Comparison of ENCODE assay signal across 17 cellular contexts in the genomic region with DNA sequence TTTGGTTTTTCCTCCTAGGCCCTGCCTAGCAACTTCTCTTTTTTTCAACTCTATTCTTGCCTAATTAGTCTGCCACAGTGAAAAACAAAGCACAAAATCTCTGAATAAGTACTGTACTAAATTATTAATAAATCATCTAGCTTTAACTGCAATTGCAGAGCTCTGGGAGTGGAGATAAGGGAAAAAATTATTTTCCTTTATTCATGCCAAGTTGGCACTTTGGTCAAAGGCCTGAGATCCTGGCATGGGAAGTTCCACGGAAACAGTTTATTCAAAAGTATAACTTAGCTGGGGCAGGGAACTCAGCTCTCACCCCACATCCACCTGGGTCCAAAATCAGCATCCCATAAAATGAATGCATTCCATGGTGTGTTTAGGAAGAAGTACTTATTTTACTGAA.
A peak's percentile ranks its signal among the peaks of the same experiment; 100 is the strongest.
DNase-seq lines count a peak whose midpoint lies in the region; ATAC-seq and TF ChIP-seq lines count a peak whose summit lies in the region.
"Had no signal": no experiment of that assay in that cellular context is flagged by ENCODE, and none has a peak within 500 bp of the region (broad histone marks: within the 10 kb centered on the region; RNA-seq: fewer than 3 reads in every experiment).

No MANE protein-coding gene starts in this region.

- peaks cover 40% of the 10 kb centered on the region for H3K4me1 ChIP-seq in body of pancreas
- peaks cover 5 to 26% (median 6%) of the 10 kb centered on the region in 3 donors for H3K4me1 ChIP-seq in gastroesophageal sphincter
- peaks cover 16 to 29% of the 10 kb centered on the region in 2 donors for H3K4me1 ChIP-seq in thoracic aorta (ENCODE audit: control insufficient read depth in 1 of 2, low read depth in 2 of 2)

- no peak for TF ChIP-seq POLR2A in body of pancreas (IDR thresholded peaks at IDR 0.05)
- TF ChIP-seq POLR2A in gastroesophageal sphincter (IDR thresholded peaks at IDR 0.05): no peak

- POLR2A ChIA-PET in activated CD4-positive, alpha-beta T cell treated with anti-CD3 and anti-CD28 coated beads, Interleukin-2, amount 10 ng/mL, durations not matched to agents 7 days and 5 days (lab: Charles Lee): no interaction called here

- H3K9me3 ChIP-seq in body of pancreas (no peaks in the 10 kb centered on the region), gastroesophageal sphincter (no peaks in the 10 kb centered on the region), thoracic aorta (no peaks in the 10 kb centered on the region)
- H3K9me3 ChIP-seq: MG63 had no signal

- no peak for DNase-seq in activated CD4-positive, alpha-beta T cell treated with anti-CD3 and anti-CD28 coated beads, Interleukin-2, amount 10 ng/mL, durations not matched to agents 7 days and 5 days
- no peak for DNase-seq in activated CD4-positive, alpha-beta T cell treated with anti-CD3 and anti-CD28 coated beads for 1 hour
- DNase-seq in body of pancreas: no peak
- DNase-seq in thoracic aorta (ENCODE audit: low spot score): no peak
- no peak for DNase-seq in H4 (ENCODE audit: low spot score)
- DNase-seq in hippocampal formation (lab: John Stamatoyannopoulos, UW): no peak
- DNase-seq in T-helper 9 cell: no peak
- DNase-seq: 8988T, COR-L47, H9, KG1, MG63, NCI-H1092 treated with DMSO at 0.1 percent for 48 hours, NCI-H187, NCI-H82 had no signal

- intact Hi-C loops in body of pancreas (cut with DNase I): no loop called here

- no peaks in the 10 kb centered on the region for H3K9me3 Mint-ChIP-seq in activated CD4-positive, alpha-beta T cell treated with anti-CD3 and anti-CD28 coated beads, Interleukin-2, amount 10 ng/mL, durations not matched to agents 7 days and 5 days
- H3K9me3 Mint-ChIP-seq: H9 had no signal

- 13% methylated on average over 1 of the region's 1 CpG for WGBS in body of pancreas, 2 donors
- 7 to 20% methylated on average over 1 of the region's 1 CpG for WGBS in gastroesophageal sphincter (ENCODE audit: low coverage in 1 of 2), 2 donors

- H3K27me3 Mint-ChIP-seq in activated CD4-positive, alpha-beta T cell treated with anti-CD3 and anti-CD28 coated beads, Interleukin-2, amount 10 ng/mL, durations not matched to agents 7 days and 5 days: no peaks in the 10 kb centered on the region

- H3K4me3 Mint-ChIP-seq in activated CD4-positive, alpha-beta T cell treated with anti-CD3 and anti-CD28 coated beads, Interleukin-2, amount 10 ng/mL, durations not matched to agents 7 days and 5 days: no peak overlapping the region
- H3K4me3 Mint-ChIP-seq: H9 had no signal

- H3K36me3 ChIP-seq in body of pancreas (replicated peaks in 1 of 2; ENCODE audit: insufficient read depth in 1 of 2, low read depth in 2 of 2) (no peaks in the 10 kb centered on the region), gastroesophageal sphincter (no peaks in the 10 kb centered on the region), thoracic aorta (no peaks in the 10 kb centered on the region)
- H3K36me3 ChIP-seq: MG63 had no signal

- TF ChIP-seq CTCF in body of pancreas (IDR thresholded peaks at IDR 0.05) (no peak), gastroesophageal sphincter (IDR thresholded peaks at IDR 0.05) (no peak), thoracic aorta (IDR thresholded peaks at IDR 0.05) (no peak)

- H3K27ac ChIP-seq in body of pancreas (peak overlapping the region; percentile 42 to 77 (median 56)), gastroesophageal sphincter (peak overlapping the region in 3 of 4 donors; percentile 48 to 62 (median 59)), thoracic aorta (peak overlapping the region; percentile 29 to 31)
- H3K27ac ChIP-seq: C4-2B had no signal

- H3K27ac Mint-ChIP-seq in activated CD4-positive, alpha-beta T cell treated with anti-CD3 and anti-CD28 coated beads, Interleukin-2, amount 10 ng/mL, durations not matched to agents 7 days and 5 days: peak overlapping the region; percentile 42
- H3K27ac Mint-ChIP-seq: H9 had no signal

- H3K4me3 ChIP-seq in body of pancreas (no peak overlapping the region), gastroesophageal sphincter (no peak overlapping the region), thoracic aorta (no peak overlapping the region)
- H3K4me3 ChIP-seq: MG63 had no signal

- no peaks in the 10 kb centered on the region for H3K4me1 Mint-ChIP-seq in activated CD4-positive, alpha-beta T cell treated with anti-CD3 and anti-CD28 coated beads, Interleukin-2, amount 10 ng/mL, durations not matched to agents 7 days and 5 days

- H3K27me3 ChIP-seq in body of pancreas: no peaks in the 10 kb centered on the region
- no peaks in the 10 kb centered on the region for H3K27me3 ChIP-seq in gastroesophageal sphincter
- no peaks in the 10 kb centered on the region for H3K27me3 ChIP-seq in thoracic aorta (replicated peaks; ENCODE audit: insufficient read depth)
- H3K27me3 ChIP-seq: MG63 had no signal

- H3K36me3 Mint-ChIP-seq in activated CD4-positive, alpha-beta T cell treated with anti-CD3 and anti-CD28 coated beads, Interleukin-2, amount 10 ng/mL, durations not matched to agents 7 days and 5 days (ENCODE audit: low read depth): no peaks in the 10 kb centered on the region

- TF ChIP-seq EP300 in gastroesophageal sphincter (IDR thresholded peaks at IDR 0.05): no peak

- CTCF ChIA-PET in activated CD4-positive, alpha-beta T cell treated with anti-CD3 and anti-CD28 coated beads, Interleukin-2, amount 10 ng/mL, durations not matched to agents 7 days and 5 days (lab: Charles Lee): no interaction called here

- peak; percentile 33 for ATAC-seq in body of pancreas
- ATAC-seq in gastroesophageal sphincter: no peak
- ATAC-seq in thoracic aorta (ENCODE audit: insufficient number of reproducible peaks, low FRiP score, low read depth): no peak
